Comparison of ENCODE assay signal across 9 cellular contexts in genomic region chr19:49643466-49643865, GRCh38. TPM values are rescaled to one million over a fixed set of nuclear protein-coding genes. Genes with fewer than 3 reads are reported as not detected.
DNase-seq lines count a peak whose midpoint lies in the region; ATAC-seq and TF ChIP-seq lines count a peak whose summit lies in the region.
"Had no signal": no experiment of that assay in that cellular context is flagged by ENCODE, and none has a peak within 500 bp of the region (broad histone marks: within the 10 kb centered on the region; RNA-seq: fewer than 3 reads in every experiment).

No MANE protein-coding gene starts in this region.

- DNase-seq in Calu3 (no peak), astrocyte of the cerebellum (ENCODE audit: low read depth) (no peak), natural killer cell (no peak), kidney glomerular epithelial cell (lab: John Stamatoyannopoulos, UW) (no peak), cerebellar nuclear complex (lab: John Stamatoyannopoulos, UW) (no peak)
- DNase-seq: NCI-H1048 had no signal

- peak overlapping the region; percentile 100 for H3K4me3 ChIP-seq in astrocyte of the cerebellum (ENCODE audit: low read depth, low read length)

- H3K36me3 Mint-ChIP-seq in Calu3 (ENCODE audit: insufficient read depth, unreplicated experiment) (peaks cover 81% of the 10 kb centered on the region), IgD-negative memory B cell (peaks cover 5% of the 10 kb centered on the region), natural killer cell (no peaks in the 10 kb centered on the region)

- H3K27ac Mint-ChIP-seq in Calu3 (ENCODE audit: unreplicated experiment) (no peak overlapping the region), IgD-negative memory B cell (peak overlapping the region in 2 of 3 donors; percentile 19 to 99), natural killer cell (peak overlapping the region in 1 of 2 donors; percentile 96)

- in situ Hi-C loops in astrocyte of the cerebellum (cut with HindIII; ENCODE audit: low sequenced_read_pairs): loop anchor here (10.0 kb wide), 1 partner anchor 129 kb away; the partner anchor contains the start of gene FCGRT

- intact Hi-C loops in Calu3 (cut with micrococcal nuclease; ENCODE audit: unreplicated experiment): loop anchor here (5.0 kb wide), 1 partner anchor 191 kb away; the partner anchor contains the start of genes ALDH16A1 and PIH1D1
- intact Hi-C loops in natural killer cell (cut with micrococcal nuclease): loop anchor here (5.0 kb wide), 1 partner anchor 1006 kb away; the partner anchor contains the start of gene DBP

- H3K9me3 Mint-ChIP-seq in Calu3 (ENCODE audit: low read depth, unreplicated experiment) (no peaks in the 10 kb centered on the region), IgD-negative memory B cell (no peaks in the 10 kb centered on the region), natural killer cell (no peaks in the 10 kb centered on the region)

- no TSS peak for BruUV-seq in Calu3 (replicated peaks; lab: Mats Ljungman, UMichigan)

- H3K27me3 Mint-ChIP-seq in Calu3 (ENCODE audit: unreplicated experiment) (no peaks in the 10 kb centered on the region), IgD-negative memory B cell (no peaks in the 10 kb centered on the region), natural killer cell (ENCODE audit: low read depth in 2 of 2) (no peaks in the 10 kb centered on the region)

- H3K4me1 Mint-ChIP-seq in Calu3 (ENCODE audit: low read depth, unreplicated experiment) (peaks cover 39% of the 10 kb centered on the region), IgD-negative memory B cell (peaks cover 16 to 33% (median 18%) of the 10 kb centered on the region in 3 donors), natural killer cell (peaks cover 42 to 59% of the 10 kb centered on the region in 2 donors)

- ATAC-seq in natural killer cell (no peak), HG03095 (IDR thresholded peaks at IDR 0.05; ENCODE audit: unreplicated experiment) (no peak), GM18858 (IDR thresholded peaks at IDR 0.05; ENCODE audit: unreplicated experiment) (no peak)

- CTCF ChIA-PET in Calu3 (lab: Charles Lee): no interaction called here

- H3K4me3 Mint-ChIP-seq in Calu3 (ENCODE audit: low read depth, unreplicated experiment): peak overlapping the region; percentile 95
- peak overlapping the region in 3 of 4 donors; percentile 87 to 98 (median 90) for H3K4me3 Mint-ChIP-seq in IgD-negative memory B cell
- H3K4me3 Mint-ChIP-seq in natural killer cell: peak overlapping the region; percentile 93

- TF ChIP-seq CTCF in Calu3 (IDR thresholded peaks at IDR 0.05; ENCODE audit: unreplicated experiment): no peak
- TF ChIP-seq CTCF in astrocyte of the cerebellum (IDR thresholded peaks at IDR 0.05; ENCODE audit: low read depth, low read length, missing control alignments): no peak
- TF ChIP-seq CTCF in natural killer cell (IDR thresholded peaks at IDR 0.05): no peak

RNA-seq across cellular contexts. Expression of gene SCAF1, which starts 1.5 kb away (rescaled TPM):
- total RNA-seq in Calu3 (2022) (129 and 137 TPM in 2 replicates), natural killer cell (10 to 100 TPM; 38.9 to 46.2 (median 44.9) TPM)
- polyA plus RNA-seq in IgD-negative memory B cell: 3.4 TPM

RNA-seq across cellular contexts. Expression of gene RRAS, which starts 3.5 kb away (rescaled TPM):
- total RNA-seq in Calu3 (2022): 70.4 and 82.2 TPM in 2 replicates
- 18.4 TPM for polyA plus RNA-seq in IgD-negative memory B cell
- total RNA-seq in natural killer cell: 1 to 10 TPM; 2.0 to 7.7 (median 5.9) TPM

RNA-seq across cellular contexts. Expression of gene IRF3, which starts 22.2 kb away (rescaled TPM):
- total RNA-seq in Calu3 (2022): 189 and 191 TPM in 2 replicates
- 66.0 TPM for polyA plus RNA-seq in IgD-negative memory B cell
- 100 to 1,000 TPM; 176 to 184 (median 179) TPM for total RNA-seq in natural killer cell

RNA-seq across cellular contexts. Expression of gene BCL2L12, which starts 22.3 kb away (rescaled TPM):
- total RNA-seq in Calu3 (2022) (66.5 and 70.8 TPM in 2 replicates), natural killer cell (10 to 100 TPM; 15.6 to 34.6 (median 22.3) TPM)
- 16.8 TPM for polyA plus RNA-seq in IgD-negative memory B cell

RNA-seq across cellular contexts. Expression of gene PRMT1, which starts 33.6 kb away (rescaled TPM):
- total RNA-seq in Calu3 (2022) (350 and 369 TPM in 2 replicates), natural killer cell (10 to 100 TPM; 77.0 to 92.5 (median 78.2) TPM)
- polyA plus RNA-seq in IgD-negative memory B cell: 187 TPM
